In genomic region chr6:24845578-24845977, GRCh38 we compare ENCODE assay signal across 22 cellular contexts. TPM values are rescaled to one million over a fixed set of nuclear protein-coding genes. Genes with fewer than 3 reads are reported as not detected.
DNase-seq lines count a peak whose midpoint lies in the region; ATAC-seq lines count a peak whose summit lies in the region.
"Had no signal": no experiment of that assay in that cellular context is flagged by ENCODE, and none has a peak within 500 bp of the region (broad histone marks: within the 10 kb centered on the region; RNA-seq: fewer than 3 reads in every experiment).

No MANE protein-coding gene starts in this region.

- intact Hi-C loops in CD4-positive, alpha-beta memory T cell (cut with micrococcal nuclease) = no loop called here

- POLR2A ChIA-PET in CD4-positive, alpha-beta memory T cell (lab: Charles Lee; ENCODE audit: partially characterized antibody) = interaction anchor here (1.1 to 2.0 kb wide), 5 partner anchors 81 to 181 kb away, joined by 3 to 8 read pairs (median 4); no protein-coding TSS in a partner anchor

- no peak overlapping the region for H3K27ac ChIP-seq in CD4-positive, alpha-beta memory T cell (ENCODE audit: low read depth, low read length)
- H3K27ac ChIP-seq: 22Rv1, left ventricle myocardium inferior, tibial nerve had no signal

- ATAC-seq in naive B cell (ENCODE audit: low read depth in 2 of 2) = peak in 1 of 2 donors; percentile 56

- H3K27me3 Mint-ChIP-seq in T-helper 1 cell treated with Interleukin-12 subunit alpha and Interleukin-12 subunit beta and Interleukin-4 antibody, amounts not matched to agents 30 μg/mL and 1 μg/mL, for 36 hours (ENCODE audit: low read depth) = no peaks in the 10 kb centered on the region
- no peaks in the 10 kb centered on the region for H3K27me3 Mint-ChIP-seq in CD4-positive, alpha-beta memory T cell
- no peaks in the 10 kb centered on the region for H3K27me3 Mint-ChIP-seq in activated naive CD8-positive, alpha-beta T cell
- H3K27me3 Mint-ChIP-seq in naive B cell = no peaks in the 10 kb centered on the region

- H3K27me3 ChIP-seq in CD4-positive, alpha-beta memory T cell (ENCODE audit: insufficient read depth, low read length) = no peaks in the 10 kb centered on the region
- H3K27me3 ChIP-seq: tibial nerve had no signal

- DNase-seq in T-helper 1 cell = no peak
- DNase-seq in CD4-positive, alpha-beta memory T cell = no peak
- no peak for DNase-seq in naive B cell
- no peak for DNase-seq in NCI-H1105 treated with DMSO at 0.1 percent for 48 hours (lab: John Stamatoyannopoulos, UW)
- DNase-seq in NCI-H2227 (lab: John Stamatoyannopoulos, UW; ENCODE audit: unreplicated experiment) = no peak
- DNase-seq in NCI-H69 (lab: John Stamatoyannopoulos, UW) = no peak
- DNase-seq: left ventricle myocardium inferior, NCI-H1092, NCI-H187, NCI-H2171 treated with DMSO at 0.1 percent for 48 hours, NCI-H524, SIG-M5 had no signal

- no peak overlapping the region for H3K4me3 ChIP-seq in CD4-positive, alpha-beta memory T cell (ENCODE audit: low read length in 2 of 2)
- H3K4me3 ChIP-seq: left ventricle myocardium inferior, tibial nerve had no signal

- CTCF ChIA-PET in CD4-positive, alpha-beta memory T cell (lab: Charles Lee; ENCODE audit: partially characterized antibody) = interaction anchor here (0.7 to 3.8 kb wide), 9 partner anchors 11 to 181 kb away, joined by 3 to 17 read pairs (median 5); no protein-coding TSS in a partner anchor

- H3K4me1 ChIP-seq in CD4-positive, alpha-beta memory T cell (ENCODE audit: insufficient read depth, low read length) = peaks cover 53% of the 10 kb centered on the region
- H3K4me1 ChIP-seq: tibial nerve had no signal

- peak overlapping the region; percentile 63 for H3K27ac Mint-ChIP-seq in T-helper 1 cell treated with Interleukin-12 subunit alpha and Interleukin-12 subunit beta and Interleukin-4 antibody, amounts not matched to agents 30 μg/mL and 1 μg/mL, for 36 hours
- H3K27ac Mint-ChIP-seq in CD4-positive, alpha-beta memory T cell = peak overlapping the region in 6 of 7 donors; percentile 5 to 89 (median 74)
- peak overlapping the region; percentile 92 for H3K27ac Mint-ChIP-seq in activated naive CD8-positive, alpha-beta T cell
- H3K27ac Mint-ChIP-seq in naive B cell = peak overlapping the region in 4 of 6 donors; percentile 36 to 89 (median 61)
- H3K27ac Mint-ChIP-seq: brain had no signal

- no peaks in the 10 kb centered on the region for H3K9me3 Mint-ChIP-seq in T-helper 1 cell treated with Interleukin-12 subunit alpha and Interleukin-12 subunit beta and Interleukin-4 antibody, amounts not matched to agents 30 μg/mL and 1 μg/mL, for 36 hours
- peaks cover 0 to 6% (median 0%) of the 10 kb centered on the region in 8 donors for H3K9me3 Mint-ChIP-seq in CD4-positive, alpha-beta memory T cell
- no peaks in the 10 kb centered on the region for H3K9me3 Mint-ChIP-seq in activated naive CD8-positive, alpha-beta T cell (ENCODE audit: low read depth)
- no peaks in the 10 kb centered on the region for H3K9me3 Mint-ChIP-seq in naive B cell
- H3K9me3 Mint-ChIP-seq: brain had no signal

- peaks cover 36% of the 10 kb centered on the region for H3K4me1 Mint-ChIP-seq in T-helper 1 cell treated with Interleukin-12 subunit alpha and Interleukin-12 subunit beta and Interleukin-4 antibody, amounts not matched to agents 30 μg/mL and 1 μg/mL, for 36 hours (ENCODE audit: low read depth)
- H3K4me1 Mint-ChIP-seq in CD4-positive, alpha-beta memory T cell = peaks cover 44 to 76% (median 54%) of the 10 kb centered on the region in 4 donors
- peaks cover 71% of the 10 kb centered on the region for H3K4me1 Mint-ChIP-seq in activated naive CD8-positive, alpha-beta T cell (ENCODE audit: low read depth)
- H3K4me1 Mint-ChIP-seq in naive B cell = peaks cover 10 to 36% (median 32%) of the 10 kb centered on the region in 3 donors

- H3K4me3 Mint-ChIP-seq in T-helper 1 cell treated with Interleukin-12 subunit alpha and Interleukin-12 subunit beta and Interleukin-4 antibody, amounts not matched to agents 30 μg/mL and 1 μg/mL, for 36 hours = no peak overlapping the region
- peak overlapping the region in 1 of 8 donors; percentile 15 for H3K4me3 Mint-ChIP-seq in CD4-positive, alpha-beta memory T cell
- no peak overlapping the region for H3K4me3 Mint-ChIP-seq in activated naive CD8-positive, alpha-beta T cell
- H3K4me3 Mint-ChIP-seq in naive B cell = no peak overlapping the region
- H3K4me3 Mint-ChIP-seq: brain had no signal

- no peaks in the 10 kb centered on the region for H3K9me3 ChIP-seq in CD4-positive, alpha-beta memory T cell (ENCODE audit: control insufficient read depth in 1 of 2, low read length in 2 of 2)
- H3K9me3 ChIP-seq: left ventricle myocardium inferior, tibial nerve had no signal

- peaks cover 99% of the 10 kb centered on the region for H3K36me3 ChIP-seq in CD4-positive, alpha-beta memory T cell (ENCODE audit: insufficient read depth, low read length)

- peaks cover 86% of the 10 kb centered on the region for H3K36me3 Mint-ChIP-seq in T-helper 1 cell treated with Interleukin-12 subunit alpha and Interleukin-12 subunit beta and Interleukin-4 antibody, amounts not matched to agents 30 μg/mL and 1 μg/mL, for 36 hours (ENCODE audit: low read depth)
- H3K36me3 Mint-ChIP-seq in CD4-positive, alpha-beta memory T cell = peaks cover 91 to 99% of the 10 kb centered on the region in 2 donors
- H3K36me3 Mint-ChIP-seq in activated naive CD8-positive, alpha-beta T cell = peaks cover 11% of the 10 kb centered on the region
- peaks cover 25 to 34% of the 10 kb centered on the region in 2 donors for H3K36me3 Mint-ChIP-seq in naive B cell

RNA-seq across cellular contexts. Expression of gene ARMH2, which starts 46.9 kb away (rescaled TPM):
- total RNA-seq in CD4-positive, alpha-beta memory T cell = 1 to 10 TPM; 3.1 to 4.7 TPM
- polyA plus RNA-seq in CD4-positive, alpha-beta memory T cell = under 1 TPM in 1 of 2 donors, not detected in 1; 0.55 TPM
- under 1 TPM in 2 of 6 donors, not detected in 4; 0.44 to 0.50 TPM for polyA plus RNA-seq in naive B cell (ENCODE audit: low read depth in 6 of 6)
- total RNA-seq: chondrocyte, H4, left ventricle myocardium inferior, mesenteric fat pad, myocyte, pulmonary artery endothelial cell, tibial nerve had no signal
